21 cellular contexts compared by ENCODE assay signal in the genomic region with DNA sequence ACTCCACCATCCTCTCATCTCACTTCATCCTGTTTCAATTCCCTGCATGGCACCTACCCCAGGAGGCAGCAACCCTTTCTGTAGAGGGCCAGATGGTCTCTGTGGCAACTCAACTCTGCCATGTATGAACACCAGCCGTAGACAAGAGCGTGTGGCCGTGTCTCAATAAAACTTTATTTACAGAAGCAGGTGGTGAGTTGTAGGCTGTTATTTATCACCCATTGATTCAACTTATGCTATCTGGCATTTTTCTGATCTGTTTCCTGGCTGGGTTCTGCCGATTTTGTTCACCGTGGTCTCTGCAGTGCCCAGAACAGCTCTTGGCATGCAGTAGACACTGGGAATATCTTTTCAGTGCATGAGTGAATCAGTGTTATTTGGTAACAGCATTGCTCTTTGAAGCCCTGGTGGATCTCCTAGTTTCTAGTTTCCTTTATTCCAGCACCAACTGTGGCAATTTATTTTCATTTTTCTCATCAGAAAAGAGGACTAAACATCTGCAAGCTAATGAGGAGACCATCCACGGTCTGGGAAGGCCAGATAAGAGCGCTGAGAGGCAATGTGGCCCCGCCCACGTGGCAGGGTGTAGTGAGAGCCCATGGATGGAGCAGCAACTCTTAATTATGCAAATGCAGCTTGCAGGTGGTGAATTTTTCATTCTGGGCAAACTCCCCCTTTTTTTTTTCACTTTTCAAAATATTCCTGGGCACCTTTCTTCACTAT.
"Had no signal": no experiment of that assay in that cellular context is flagged by ENCODE, and none has a peak within 500 bp of the region (broad histone marks: within the 10 kb centered on the region; RNA-seq: fewer than 3 reads in every experiment).

No MANE protein-coding gene starts in this region.

- H3K4me1 Mint-ChIP-seq: naive thymus-derived CD4-positive, alpha-beta T cell; nephron had no signal

- DNase-seq: dorsolateral prefrontal cortex; effector CD4-positive, alpha-beta T cell; foreskin fibroblast; gastrocnemius medialis; hippocampal formation; left cardiac atrium; mesenchymal stem cell; midbrain; naive thymus-derived CD4-positive, alpha-beta T cell; stimulated activated CD4-positive, alpha-beta T cell treated with anti-CD3 and anti-CD28 coated beads, Interleukin-12 subunit alpha, Interleukin-12 subunit beta, amount 100 ng/mL, for 4 hours; stimulated activated CD4-positive, alpha-beta T cell treated with anti-CD3 and anti-CD28 coated beads, Interleukin-1b, Interleukin-23, amount 100 ng/mL, for 48 hours; stimulated activated CD4-positive, alpha-beta T cell treated with anti-CD3 and anti-CD28 coated beads, Interleukin-4, amount 100 ng/mL, for 1 hour; stimulated activated CD8-positive, alpha-beta memory T cell treated with anti-CD3 and anti-CD28 coated beads, Interleukin-4, amount 100 ng/mL, for 48 hours; stimulated activated naive CD4-positive, alpha-beta T cell; substantia nigra; testis; tibial artery had no signal

- H3K27ac Mint-ChIP-seq: naive thymus-derived CD4-positive, alpha-beta T cell; nephron; neural progenitor cell had no signal

- H3K4me3 Mint-ChIP-seq: naive thymus-derived CD4-positive, alpha-beta T cell; nephron; neural progenitor cell had no signal

- H3K36me3 Mint-ChIP-seq: naive thymus-derived CD4-positive, alpha-beta T cell; neural progenitor cell had no signal

- ATAC-seq: esophagus mucosa; gastrocnemius medialis; left cardiac atrium; left lung; naive thymus-derived CD4-positive, alpha-beta T cell had no signal
